ENCODE assay signal across 2 cellular contexts in the genomic region with DNA sequence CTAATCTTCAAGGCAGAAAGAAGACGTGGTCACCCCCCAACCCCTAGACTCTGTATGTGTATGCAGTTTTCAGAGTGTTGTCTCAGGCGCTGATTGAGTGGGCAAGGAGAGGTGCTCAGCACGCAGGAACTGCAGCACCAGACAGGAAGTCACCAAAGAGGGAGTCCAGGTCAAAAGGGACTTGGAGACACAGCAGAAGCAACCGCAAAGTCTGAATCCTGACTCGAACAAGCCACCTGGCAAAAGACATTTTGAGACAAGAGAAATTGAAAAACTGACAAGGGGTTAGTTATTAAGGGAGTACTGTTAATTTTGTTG.
TF ChIP-seq lines count a peak whose summit lies in the region.

No MANE protein-coding gene starts in this region.

TF ChIP-seq in IMR-90, 13 proteins besides CTCF, POLR2A, EP300 and RAD21:
- TF ChIP-seq CHD1 (IDR thresholded peaks at IDR 0.05; ENCODE audit: low read depth, low read length), result no peak
- TF ChIP-seq MXI1 (IDR thresholded peaks at IDR 0.05; ENCODE audit: borderline replicate concordance, low read depth, low read length), result no peak
- no peak for TF ChIP-seq SMC3 (IDR thresholded peaks at IDR 0.05; ENCODE audit: low read depth, low read length)
- TF ChIP-seq CEBPB (IDR thresholded peaks at IDR 0.05; ENCODE audit: low read depth, low read length), result no peak
- no peak for TF ChIP-seq MAFK (IDR thresholded peaks at IDR 0.05; ENCODE audit: low read depth, low read length)
- no peak for TF ChIP-seq RCOR1 (IDR thresholded peaks at IDR 0.05; ENCODE audit: insufficient replicate concordance, low read length)
- TF ChIP-seq NFE2L2 (IDR thresholded peaks at IDR 0.05; ENCODE audit: low read depth, low read length), result no peak

TF ChIP-seq in SK-N-SH, 30 proteins besides CTCF, POLR2A, EP300 and RAD21:
- no peak for TF ChIP-seq MXI1 (IDR thresholded peaks at IDR 0.05; ENCODE audit: low read depth, low read length)
- TF ChIP-seq, protein P1, sequence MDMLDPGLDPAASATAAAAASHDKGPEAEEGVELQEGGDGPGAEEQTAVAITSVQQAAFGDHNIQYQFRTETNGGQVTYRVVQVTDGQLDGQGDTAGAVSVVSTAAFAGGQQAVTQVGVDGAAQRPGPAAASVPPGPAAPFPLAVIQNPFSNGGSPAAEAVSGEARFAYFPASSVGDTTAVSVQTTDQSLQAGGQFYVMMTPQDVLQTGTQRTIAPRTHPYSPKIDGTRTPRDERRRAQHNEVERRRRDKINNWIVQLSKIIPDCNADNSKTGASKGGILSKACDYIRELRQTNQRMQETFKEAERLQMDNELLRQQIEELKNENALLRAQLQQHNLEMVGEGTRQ (IDR thresholded peaks at IDR 0.05; ENCODE audit: borderline replicate concordance, low read depth, low read length), result no peak
- TF ChIP-seq RCOR1 (IDR thresholded peaks at IDR 0.05; ENCODE audit: low read length), result no peak
- TF ChIP-seq RFX5 (IDR thresholded peaks at IDR 0.05; ENCODE audit: low read length), result no peak
- TF ChIP-seq TCF12 (IDR thresholded peaks at IDR 0.05), result no peak
- TF ChIP-seq NRF1 (IDR thresholded peaks at IDR 0.05; ENCODE audit: low read depth, low read length), result no peak
- TF ChIP-seq FOXJ3 (CRISPR knock-in tag; IDR thresholded peaks at IDR 0.05), result no peak
- no peak for TF ChIP-seq GABPA (IDR thresholded peaks at IDR 0.05; ENCODE audit: low read depth)
